In the genomic region with DNA sequence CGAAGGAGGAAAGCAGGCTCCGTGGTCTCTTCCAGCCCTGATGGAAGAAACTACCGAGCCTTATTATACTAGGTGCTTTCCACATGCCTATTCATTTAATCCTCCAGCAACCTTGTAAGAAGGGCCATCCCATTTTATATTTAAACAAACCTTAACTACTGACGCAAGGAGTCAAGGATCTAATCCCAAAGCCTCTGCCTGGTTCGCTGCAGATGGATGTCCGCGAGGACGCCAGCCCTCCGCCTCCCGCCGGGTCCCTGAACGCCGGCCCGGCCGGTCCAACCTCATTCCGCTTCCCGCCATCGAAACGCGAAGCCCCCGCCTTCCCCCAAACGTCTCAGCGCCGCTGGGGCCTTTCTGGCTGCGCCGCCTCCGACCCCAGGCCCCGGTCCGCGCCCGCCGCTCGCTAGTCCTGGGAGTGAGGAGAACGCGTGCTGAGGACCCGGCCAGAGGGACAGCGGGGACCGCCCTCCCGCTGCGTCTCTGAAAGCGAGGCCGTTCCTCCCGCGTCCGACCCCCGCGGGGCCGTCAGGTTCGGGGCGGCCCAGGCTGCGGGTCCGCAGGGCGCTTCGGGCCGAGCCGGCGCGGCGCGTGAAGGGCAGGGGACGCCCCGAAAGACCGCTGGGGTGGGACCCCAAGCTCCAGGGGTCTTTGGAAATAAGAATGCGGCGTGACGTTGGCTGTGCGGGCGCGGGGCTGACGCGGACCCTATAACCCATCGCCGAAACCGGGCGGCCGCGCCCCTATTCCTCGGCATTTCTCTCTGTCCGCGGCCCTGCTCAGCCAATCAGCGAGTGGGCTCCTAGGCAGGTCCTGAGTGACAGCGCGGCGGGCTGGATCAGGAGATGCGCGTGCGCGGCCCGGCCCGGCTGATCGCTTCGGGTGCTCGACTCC, we compare ENCODE assay signal across 1 cellular context.
A peak's percentile ranks its signal among the peaks of the same experiment; 100 is the strongest.
TF ChIP-seq lines count a peak whose summit lies in the region.

No MANE protein-coding gene starts in this region.

TF ChIP-seq in HepG2, 621 proteins besides CTCF, POLR2A, EP300 and RAD21 (continued from another document and continues in another):
- TF ChIP-seq, protein P1, sequence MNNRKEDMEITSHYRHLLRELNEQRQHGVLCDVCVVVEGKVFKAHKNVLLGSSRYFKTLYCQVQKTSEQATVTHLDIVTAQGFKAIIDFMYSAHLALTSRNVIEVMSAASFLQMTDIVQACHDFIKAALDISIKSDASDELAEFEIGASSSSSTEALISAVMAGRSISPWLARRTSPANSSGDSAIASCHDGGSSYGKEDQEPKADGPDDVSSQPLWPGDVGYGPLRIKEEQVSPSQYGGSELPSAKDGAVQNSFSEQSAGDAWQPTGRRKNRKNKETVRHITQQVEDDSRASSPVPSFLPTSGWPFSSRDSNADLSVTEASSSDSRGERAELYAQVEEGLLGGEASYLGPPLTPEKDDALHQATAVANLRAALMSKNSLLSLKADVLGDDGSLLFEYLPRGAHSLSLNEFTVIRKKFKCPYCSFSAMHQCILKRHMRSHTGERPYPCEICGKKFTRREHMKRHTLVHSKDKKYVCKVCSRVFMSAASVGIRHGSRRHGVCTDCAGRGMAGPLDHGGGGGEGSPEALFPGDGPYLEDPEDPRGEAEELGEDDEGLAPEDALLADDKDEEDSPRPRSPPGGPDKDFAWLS (CRISPR knock-in tag; IDR thresholded peaks at IDR 0.05; ENCODE audit: borderline replicate concordance): no peak
- TF ChIP-seq ZNF430 (CRISPR knock-in tag; IDR thresholded peaks at IDR 0.05) (no peak), KDM5B (CRISPR knock-in tag; IDR thresholded peaks at IDR 0.05; ENCODE audit: borderline replicate concordance) (peak; percentile 12; the same call in 1 of the 2 replicates), SNAPC2 (CRISPR knock-in tag; IDR thresholded peaks at IDR 0.05) (no peak), TSC22D2 (CRISPR knock-in tag; IDR thresholded peaks at IDR 0.05; ENCODE audit: borderline replicate concordance) (0 out of 2 replicates have a peak, but pooled peaks have one; percentile 19), ZNF501 (CRISPR knock-in tag; IDR thresholded peaks at IDR 0.05) (0 out of 2 replicates have a peak, but pooled peaks have one; percentile 24), ZC3H13 (CRISPR knock-in tag; IDR thresholded peaks at IDR 0.05) (0 out of 2 replicates have a peak, but pooled peaks have one; percentile 27), TMF1 (CRISPR knock-in tag; IDR thresholded peaks at IDR 0.05; ENCODE audit: low read depth) (0 out of 2 replicates have a peak, but pooled peaks have one; percentile 71), ZSCAN12 (CRISPR knock-in tag; IDR thresholded peaks at IDR 0.05) (no peak), DNMT3B (CRISPR knock-in tag; conservative IDR thresholded peaks at IDR 0.05) (no peak), ZFP90 (CRISPR knock-in tag; IDR thresholded peaks at IDR 0.05; ENCODE audit: borderline replicate concordance) (no peak), ZNF660 (CRISPR knock-in tag; IDR thresholded peaks at IDR 0.05; ENCODE audit: borderline replicate concordance, low read depth) (no peak), ZNF747 (CRISPR knock-in tag; IDR thresholded peaks at IDR 0.05; ENCODE audit: borderline replicate concordance) (0 out of 2 replicates have a peak, but pooled peaks have one; percentile 3), SMAD9 (CRISPR knock-in tag; IDR thresholded peaks at IDR 0.05) (no peak), NR3C1 (CRISPR knock-in tag; IDR thresholded peaks at IDR 0.05) (no peak), MTF2 (CRISPR knock-in tag; IDR thresholded peaks at IDR 0.05; ENCODE audit: borderline replicate concordance) (peak; percentile 20; the same call in 1 of the 2 replicates), REL (CRISPR knock-in tag; conservative IDR thresholded peaks at IDR 0.05) (no peak), KAT7 (CRISPR knock-in tag; IDR thresholded peaks at IDR 0.05; ENCODE audit: borderline replicate concordance) (0 out of 2 replicates have a peak, but pooled peaks have one; percentile 21), POLR2AphosphoS2 (IDR thresholded peaks at IDR 0.05; ENCODE audit: low read depth, low read length) (no peak), ZNF33B (CRISPR knock-in tag; IDR thresholded peaks at IDR 0.05) (peak; percentile 90; the same call in 1 of the 2 replicates), FOXC1 (CRISPR knock-in tag; IDR thresholded peaks at IDR 0.05; ENCODE audit: borderline replicate concordance) (peak; percentile 16), ZNF781 (CRISPR knock-in tag; IDR thresholded peaks at IDR 0.05; ENCODE audit: borderline replicate concordance, not compliant biosample characterization) (no peak), NFYB (CRISPR knock-in tag; IDR thresholded peaks at IDR 0.05) (peak; percentile 76)
- TF ChIP-seq, protein P2, sequence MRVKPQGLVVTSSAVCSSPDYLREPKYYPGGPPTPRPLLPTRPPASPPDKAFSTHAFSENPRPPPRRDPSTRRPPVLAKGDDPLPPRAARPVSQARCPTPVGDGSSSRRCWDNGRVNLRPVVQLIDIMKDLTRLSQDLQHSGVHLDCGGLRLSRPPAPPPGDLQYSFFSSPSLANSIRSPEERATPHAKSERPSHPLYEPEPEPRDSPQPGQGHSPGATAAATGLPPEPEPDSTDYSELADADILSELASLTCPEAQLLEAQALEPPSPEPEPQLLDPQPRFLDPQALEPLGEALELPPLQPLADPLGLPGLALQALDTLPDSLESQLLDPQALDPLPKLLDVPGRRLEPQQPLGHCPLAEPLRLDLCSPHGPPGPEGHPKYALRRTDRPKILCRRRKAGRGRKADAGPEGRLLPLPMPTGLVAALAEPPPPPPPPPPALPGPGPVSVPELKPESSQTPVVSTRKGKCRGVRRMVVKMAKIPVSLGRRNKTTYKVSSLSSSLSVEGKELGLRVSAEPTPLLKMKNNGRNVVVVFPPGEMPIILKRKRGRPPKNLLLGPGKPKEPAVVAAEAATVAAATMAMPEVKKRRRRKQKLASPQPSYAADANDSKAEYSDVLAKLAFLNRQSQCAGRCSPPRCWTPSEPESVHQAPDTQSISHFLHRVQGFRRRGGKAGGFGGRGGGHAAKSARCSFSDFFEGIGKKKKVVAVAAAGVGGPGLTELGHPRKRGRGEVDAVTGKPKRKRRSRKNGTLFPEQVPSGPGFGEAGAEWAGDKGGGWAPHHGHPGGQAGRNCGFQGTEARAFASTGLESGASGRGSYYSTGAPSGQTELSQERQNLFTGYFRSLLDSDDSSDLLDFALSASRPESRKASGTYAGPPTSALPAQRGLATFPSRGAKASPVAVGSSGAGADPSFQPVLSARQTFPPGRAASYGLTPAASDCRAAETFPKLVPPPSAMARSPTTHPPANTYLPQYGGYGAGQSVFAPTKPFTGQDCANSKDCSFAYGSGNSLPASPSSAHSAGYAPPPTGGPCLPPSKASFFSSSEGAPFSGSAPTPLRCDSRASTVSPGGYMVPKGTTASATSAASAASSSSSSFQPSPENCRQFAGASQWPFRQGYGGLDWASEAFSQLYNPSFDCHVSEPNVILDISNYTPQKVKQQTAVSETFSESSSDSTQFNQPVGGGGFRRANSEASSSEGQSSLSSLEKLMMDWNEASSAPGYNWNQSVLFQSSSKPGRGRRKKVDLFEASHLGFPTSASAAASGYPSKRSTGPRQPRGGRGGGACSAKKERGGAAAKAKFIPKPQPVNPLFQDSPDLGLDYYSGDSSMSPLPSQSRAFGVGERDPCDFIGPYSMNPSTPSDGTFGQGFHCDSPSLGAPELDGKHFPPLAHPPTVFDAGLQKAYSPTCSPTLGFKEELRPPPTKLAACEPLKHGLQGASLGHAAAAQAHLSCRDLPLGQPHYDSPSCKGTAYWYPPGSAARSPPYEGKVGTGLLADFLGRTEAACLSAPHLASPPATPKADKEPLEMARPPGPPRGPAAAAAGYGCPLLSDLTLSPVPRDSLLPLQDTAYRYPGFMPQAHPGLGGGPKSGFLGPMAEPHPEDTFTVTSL (CRISPR knock-in tag; IDR thresholded peaks at IDR 0.05; ENCODE audit: borderline replicate concordance): no peak
- TF ChIP-seq, protein P3, sequence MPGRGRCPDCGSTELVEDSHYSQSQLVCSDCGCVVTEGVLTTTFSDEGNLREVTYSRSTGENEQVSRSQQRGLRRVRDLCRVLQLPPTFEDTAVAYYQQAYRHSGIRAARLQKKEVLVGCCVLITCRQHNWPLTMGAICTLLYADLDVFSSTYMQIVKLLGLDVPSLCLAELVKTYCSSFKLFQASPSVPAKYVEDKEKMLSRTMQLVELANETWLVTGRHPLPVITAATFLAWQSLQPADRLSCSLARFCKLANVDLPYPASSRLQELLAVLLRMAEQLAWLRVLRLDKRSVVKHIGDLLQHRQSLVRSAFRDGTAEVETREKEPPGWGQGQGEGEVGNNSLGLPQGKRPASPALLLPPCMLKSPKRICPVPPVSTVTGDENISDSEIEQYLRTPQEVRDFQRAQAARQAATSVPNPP (CRISPR knock-in tag; IDR thresholded peaks at IDR 0.05): peak; percentile 32; the same call in 1 of the 2 replicates
- TF ChIP-seq, protein P4, sequence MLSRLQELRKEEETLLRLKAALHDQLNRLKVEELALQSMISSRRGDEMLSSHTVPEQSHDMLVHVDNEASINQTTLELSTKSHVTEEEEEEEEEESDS (CRISPR knock-in tag; IDR thresholded peaks at IDR 0.05; ENCODE audit: borderline replicate concordance): no peak
- TF ChIP-seq, protein P5, sequence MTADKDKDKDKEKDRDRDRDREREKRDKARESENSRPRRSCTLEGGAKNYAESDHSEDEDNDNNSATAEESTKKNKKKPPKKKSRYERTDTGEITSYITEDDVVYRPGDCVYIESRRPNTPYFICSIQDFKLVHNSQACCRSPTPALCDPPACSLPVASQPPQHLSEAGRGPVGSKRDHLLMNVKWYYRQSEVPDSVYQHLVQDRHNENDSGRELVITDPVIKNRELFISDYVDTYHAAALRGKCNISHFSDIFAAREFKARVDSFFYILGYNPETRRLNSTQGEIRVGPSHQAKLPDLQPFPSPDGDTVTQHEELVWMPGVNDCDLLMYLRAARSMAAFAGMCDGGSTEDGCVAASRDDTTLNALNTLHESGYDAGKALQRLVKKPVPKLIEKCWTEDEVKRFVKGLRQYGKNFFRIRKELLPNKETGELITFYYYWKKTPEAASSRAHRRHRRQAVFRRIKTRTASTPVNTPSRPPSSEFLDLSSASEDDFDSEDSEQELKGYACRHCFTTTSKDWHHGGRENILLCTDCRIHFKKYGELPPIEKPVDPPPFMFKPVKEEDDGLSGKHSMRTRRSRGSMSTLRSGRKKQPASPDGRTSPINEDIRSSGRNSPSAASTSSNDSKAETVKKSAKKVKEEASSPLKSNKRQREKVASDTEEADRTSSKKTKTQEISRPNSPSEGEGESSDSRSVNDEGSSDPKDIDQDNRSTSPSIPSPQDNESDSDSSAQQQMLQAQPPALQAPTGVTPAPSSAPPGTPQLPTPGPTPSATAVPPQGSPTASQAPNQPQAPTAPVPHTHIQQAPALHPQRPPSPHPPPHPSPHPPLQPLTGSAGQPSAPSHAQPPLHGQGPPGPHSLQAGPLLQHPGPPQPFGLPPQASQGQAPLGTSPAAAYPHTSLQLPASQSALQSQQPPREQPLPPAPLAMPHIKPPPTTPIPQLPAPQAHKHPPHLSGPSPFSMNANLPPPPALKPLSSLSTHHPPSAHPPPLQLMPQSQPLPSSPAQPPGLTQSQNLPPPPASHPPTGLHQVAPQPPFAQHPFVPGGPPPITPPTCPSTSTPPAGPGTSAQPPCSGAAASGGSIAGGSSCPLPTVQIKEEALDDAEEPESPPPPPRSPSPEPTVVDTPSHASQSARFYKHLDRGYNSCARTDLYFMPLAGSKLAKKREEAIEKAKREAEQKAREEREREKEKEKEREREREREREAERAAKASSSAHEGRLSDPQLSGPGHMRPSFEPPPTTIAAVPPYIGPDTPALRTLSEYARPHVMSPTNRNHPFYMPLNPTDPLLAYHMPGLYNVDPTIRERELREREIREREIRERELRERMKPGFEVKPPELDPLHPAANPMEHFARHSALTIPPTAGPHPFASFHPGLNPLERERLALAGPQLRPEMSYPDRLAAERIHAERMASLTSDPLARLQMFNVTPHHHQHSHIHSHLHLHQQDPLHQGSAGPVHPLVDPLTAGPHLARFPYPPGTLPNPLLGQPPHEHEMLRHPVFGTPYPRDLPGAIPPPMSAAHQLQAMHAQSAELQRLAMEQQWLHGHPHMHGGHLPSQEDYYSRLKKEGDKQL (CRISPR knock-in tag; IDR thresholded peaks at IDR 0.05; ENCODE audit: low read depth): no peak
- TF ChIP-seq, protein P6, sequence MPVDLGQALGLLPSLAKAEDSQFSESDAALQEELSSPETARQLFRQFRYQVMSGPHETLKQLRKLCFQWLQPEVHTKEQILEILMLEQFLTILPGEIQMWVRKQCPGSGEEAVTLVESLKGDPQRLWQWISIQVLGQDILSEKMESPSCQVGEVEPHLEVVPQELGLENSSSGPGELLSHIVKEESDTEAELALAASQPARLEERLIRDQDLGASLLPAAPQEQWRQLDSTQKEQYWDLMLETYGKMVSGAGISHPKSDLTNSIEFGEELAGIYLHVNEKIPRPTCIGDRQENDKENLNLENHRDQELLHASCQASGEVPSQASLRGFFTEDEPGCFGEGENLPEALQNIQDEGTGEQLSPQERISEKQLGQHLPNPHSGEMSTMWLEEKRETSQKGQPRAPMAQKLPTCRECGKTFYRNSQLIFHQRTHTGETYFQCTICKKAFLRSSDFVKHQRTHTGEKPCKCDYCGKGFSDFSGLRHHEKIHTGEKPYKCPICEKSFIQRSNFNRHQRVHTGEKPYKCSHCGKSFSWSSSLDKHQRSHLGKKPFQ (CRISPR knock-in tag; IDR thresholded peaks at IDR 0.05; ENCODE audit: insufficient replicate concordance): no peak
- TF ChIP-seq, protein P7, sequence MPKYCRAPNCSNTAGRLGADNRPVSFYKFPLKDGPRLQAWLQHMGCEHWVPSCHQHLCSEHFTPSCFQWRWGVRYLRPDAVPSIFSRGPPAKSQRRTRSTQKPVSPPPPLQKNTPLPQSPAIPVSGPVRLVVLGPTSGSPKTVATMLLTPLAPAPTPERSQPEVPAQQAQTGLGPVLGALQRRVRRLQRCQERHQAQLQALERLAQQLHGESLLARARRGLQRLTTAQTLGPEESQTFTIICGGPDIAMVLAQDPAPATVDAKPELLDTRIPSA (CRISPR knock-in tag; IDR thresholded peaks at IDR 0.05; ENCODE audit: borderline replicate concordance): 0 out of 2 replicates have a peak, but pooled peaks have one; percentile 29
- TF ChIP-seq, protein P8, sequence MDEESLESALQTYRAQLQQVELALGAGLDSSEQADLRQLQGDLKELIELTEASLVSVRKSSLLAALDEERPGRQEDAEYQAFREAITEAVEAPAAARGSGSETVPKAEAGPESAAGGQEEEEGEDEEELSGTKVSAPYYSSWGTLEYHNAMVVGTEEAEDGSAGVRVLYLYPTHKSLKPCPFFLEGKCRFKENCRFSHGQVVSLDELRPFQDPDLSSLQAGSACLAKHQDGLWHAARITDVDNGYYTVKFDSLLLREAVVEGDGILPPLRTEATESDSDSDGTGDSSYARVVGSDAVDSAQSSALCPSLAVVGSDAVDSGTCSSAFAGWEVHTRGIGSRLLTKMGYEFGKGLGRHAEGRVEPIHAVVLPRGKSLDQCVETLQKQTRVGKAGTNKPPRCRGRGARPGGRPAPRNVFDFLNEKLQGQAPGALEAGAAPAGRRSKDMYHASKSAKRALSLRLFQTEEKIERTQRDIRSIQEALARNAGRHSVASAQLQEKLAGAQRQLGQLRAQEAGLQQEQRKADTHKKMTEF (CRISPR knock-in tag; IDR thresholded peaks at IDR 0.05): peak; percentile 49; the same call in 1 of the 2 replicates
- TF ChIP-seq, protein P9, sequence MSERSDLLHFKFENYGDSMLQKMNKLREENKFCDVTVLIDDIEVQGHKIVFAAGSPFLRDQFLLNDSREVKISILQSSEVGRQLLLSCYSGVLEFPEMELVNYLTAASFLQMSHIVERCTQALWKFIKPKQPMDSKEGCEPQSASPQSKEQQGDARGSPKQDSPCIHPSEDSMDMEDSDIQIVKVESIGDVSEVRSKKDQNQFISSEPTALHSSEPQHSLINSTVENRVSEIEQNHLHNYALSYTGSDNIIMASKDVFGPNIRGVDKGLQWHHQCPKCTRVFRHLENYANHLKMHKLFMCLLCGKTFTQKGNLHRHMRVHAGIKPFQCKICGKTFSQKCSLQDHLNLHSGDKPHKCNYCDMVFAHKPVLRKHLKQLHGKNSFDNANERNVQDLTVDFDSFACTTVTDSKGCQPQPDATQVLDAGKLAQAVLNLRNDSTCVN (CRISPR knock-in tag; IDR thresholded peaks at IDR 0.05; ENCODE audit: borderline replicate concordance): no peak
- TF ChIP-seq, protein P10, sequence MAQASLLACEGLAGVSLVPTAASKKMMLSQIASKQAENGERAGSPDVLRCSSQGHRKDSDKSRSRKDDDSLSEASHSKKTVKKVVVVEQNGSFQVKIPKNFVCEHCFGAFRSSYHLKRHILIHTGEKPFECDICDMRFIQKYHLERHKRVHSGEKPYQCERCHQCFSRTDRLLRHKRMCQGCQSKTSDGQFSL (CRISPR knock-in tag; IDR thresholded peaks at IDR 0.05): no peak
